ENCODE assay signal across 8 cellular contexts in genomic region chr7:114554781-114555537, GRCh38.
A peak's percentile ranks its signal among the peaks of the same experiment; 100 is the strongest.
DNase-seq lines count a peak whose midpoint lies in the region; ATAC-seq and TF ChIP-seq lines count a peak whose summit lies in the region.

No MANE protein-coding gene starts in this region.

- DNase-seq in HEK293T (ENCODE audit: extremely low spot score) = peak; percentile 31
- DNase-seq in NCI-H1436 treated with DMSO at 0.1 percent for 48 hours (lab: John Stamatoyannopoulos, UW) = peak; percentile 39
- DNase-seq in foreskin melanocyte = peak; percentile 18
- no peak for DNase-seq in 8988T
- DNase-seq in G401 (ENCODE audit: low spot score) = no peak
- DNase-seq in medulla oblongata (ENCODE audit: extremely low spot score) = no peak
- DNase-seq in cerebellar cortex (ENCODE audit: low spot score) = no peak

- in situ Hi-C loops in G401 (cut with HindIII; ENCODE audit: low sequenced_read_pairs) = no loop called here

- POLR2A ChIA-PET in HEK293T (lab: Yijun Ruan, JAX) = no interaction called here

- ATAC-seq in GM18511 (IDR thresholded peaks at IDR 0.05; ENCODE audit: unreplicated experiment) = peak; percentile 74

- CTCF ChIA-PET in HEK293T (lab: Yijun Ruan, JAX) = interaction anchor here (0.5 kb wide), 1 partner anchor 128 kb away, joined by 5 read pairs; no protein-coding TSS in a partner anchor

TF ChIP-seq in HEK293T, 16 proteins besides CTCF, POLR2A, EP300 and RAD21:
- TF ChIP-seq HDGF (IDR thresholded peaks at IDR 0.05; ENCODE audit: borderline replicate concordance) = no peak
- TF ChIP-seq ELF4 (IDR thresholded peaks at IDR 0.05) = no peak
- TF ChIP-seq TARDBP (IDR thresholded peaks at IDR 0.05) = no peak
- TF ChIP-seq SUZ12 (IDR thresholded peaks at IDR 0.05) = no peak
- TF ChIP-seq SP1 (IDR thresholded peaks at IDR 0.05) = no peak
- TF ChIP-seq BHLHE40 (IDR thresholded peaks at IDR 0.05; ENCODE audit: borderline replicate concordance) = no peak
- TF ChIP-seq NFRKB (IDR thresholded peaks at IDR 0.05) = no peak
- no peak for TF ChIP-seq ARNT (IDR thresholded peaks at IDR 0.05)
- TF ChIP-seq CTBP1 (IDR thresholded peaks at IDR 0.05; ENCODE audit: borderline replicate concordance) = no peak
- TF ChIP-seq FOXK2 (IDR thresholded peaks at IDR 0.05) = no peak
- no peak for TF ChIP-seq FOXM1 (IDR thresholded peaks at IDR 0.05; ENCODE audit: borderline replicate concordance)
- TF ChIP-seq PKNOX1 (IDR thresholded peaks at IDR 0.05) = no peak
- no peak for TF ChIP-seq LEF1 (IDR thresholded peaks at IDR 0.05; ENCODE audit: borderline replicate concordance)
- TF ChIP-seq ZNF384 (IDR thresholded peaks at IDR 0.05) = no peak
- TF ChIP-seq FOXA1 (IDR thresholded peaks at IDR 0.05) = no peak
- TF ChIP-seq L3MBTL2 (conservative IDR thresholded peaks at IDR 0.05) = no peak

Comparison
In these comparisons a context has a peak if more than half of its experiments do, and no peak if none do; other contexts are left out.
1. DNase-seq: peak in HEK293T (single experiment), NCI-H1436 treated with DMSO at 0.1 percent for 48 hours (single experiment) and foreskin melanocyte (single experiment); none in 8988T (single experiment), G401 (single experiment), medulla oblongata (single experiment) and cerebellar cortex (single experiment).